ENCODE assay signal across 8 cellular contexts in the genomic region with DNA sequence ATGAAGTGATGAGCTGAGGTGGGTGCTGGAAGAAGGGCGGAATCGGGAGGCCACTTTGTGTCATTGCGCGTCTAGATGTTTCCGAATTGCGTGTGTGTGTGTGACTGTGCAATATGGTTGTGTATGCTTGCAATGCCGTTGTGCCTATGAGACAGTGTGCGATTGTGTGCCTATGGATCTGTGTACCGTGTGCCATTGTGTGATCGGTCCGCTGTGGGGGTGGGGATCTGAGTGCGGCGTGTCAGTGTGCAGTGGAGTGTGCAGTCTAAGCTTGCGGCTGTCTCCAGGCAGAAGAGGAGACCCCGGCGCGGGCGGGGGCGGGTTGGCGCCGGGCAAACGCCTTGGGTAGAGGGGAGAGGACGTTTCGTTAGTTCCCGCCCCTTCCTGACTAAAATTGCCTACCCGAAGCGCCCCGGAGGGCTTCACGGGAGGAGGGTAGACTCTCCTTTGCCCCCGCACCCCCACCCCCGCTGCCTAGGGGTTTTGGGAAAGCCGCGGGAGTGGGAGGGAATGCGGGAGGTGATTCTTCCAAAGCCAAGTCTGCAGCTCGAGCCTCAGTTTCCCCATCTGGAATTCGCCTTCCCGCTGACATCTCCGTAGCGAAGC. TPM values are rescaled to one million over a fixed set of nuclear protein-coding genes. Genes with fewer than 3 reads are reported as not detected.
DNase-seq lines count a peak whose midpoint lies in the region; ATAC-seq and TF ChIP-seq lines count a peak whose summit lies in the region.

No MANE protein-coding gene starts in this region.

- peak overlapping the region; percentile 46 to 74 for H3K4me3 ChIP-seq in neuronal stem cell (ENCODE audit: low read length in 2 of 2)

- H2BK120ac ChIP-seq in neuronal stem cell (ENCODE audit: low read depth, low read length): peak overlapping the region; percentile 51

- peak overlapping the region; percentile 69 for H2AFZ ChIP-seq in neuronal stem cell (ENCODE audit: low read length)

- no peak overlapping the region for H3K14ac ChIP-seq in neuronal stem cell (ENCODE audit: low read length)

- H3K4me1 ChIP-seq in foreskin keratinocyte: peaks cover 31% of the 10 kb centered on the region
- H3K4me1 ChIP-seq in neuronal stem cell (ENCODE audit: control insufficient read depth in 2 of 2, insufficient read depth in 1 of 2, low read depth in 1 of 2, low read length in 2 of 2): peaks cover 36 to 41% of the 10 kb centered on the region in 2 donors

- H2BK5ac ChIP-seq in neuronal stem cell (ENCODE audit: low read length): peak overlapping the region; percentile 79

- H3K27ac ChIP-seq in foreskin keratinocyte: peak overlapping the region; percentile 93
- H3K27ac ChIP-seq in neuronal stem cell (replicated peaks; ENCODE audit: low read length): peak overlapping the region; percentile 99

- peak overlapping the region; percentile 78 for H2AK5ac ChIP-seq in neuronal stem cell (ENCODE audit: low read depth, low read length)

- no CpG with 5 or more reads among the region's 39 CpGs for WGBS in neuronal stem cell (ENCODE audit: extremely low coverage in 2 of 2, insufficient read length in 2 of 2, insufficient replicate concordance in 1 of 2), 2 donors

- no peak for TF ChIP-seq CTCF in foreskin keratinocyte (conservative IDR thresholded peaks at IDR 0.05)

- H2BK15ac ChIP-seq in neuronal stem cell (ENCODE audit: low read length): no peak overlapping the region

- peaks cover 29 to 62% of the 10 kb centered on the region in 2 donors for H3K36me3 ChIP-seq in neuronal stem cell (replicated peaks in 1 of 2; ENCODE audit: control insufficient read depth in 2 of 2, insufficient read depth in 2 of 2, low read length in 2 of 2)

- no peak overlapping the region for H3K23ac ChIP-seq in neuronal stem cell (ENCODE audit: low read depth, low read length, poor library complexity)

- H4K91ac ChIP-seq in neuronal stem cell (ENCODE audit: low read depth, low read length, poor library complexity): peak overlapping the region; percentile 48

- H3K4me2 ChIP-seq in neuronal stem cell (ENCODE audit: insufficient read depth, low read length, poor library complexity, severe bottlenecking): peak overlapping the region; percentile 87

- no peak overlapping the region for H4K8ac ChIP-seq in neuronal stem cell (ENCODE audit: low read depth, low read length)

- peak overlapping the region; percentile 89 for H3K9ac ChIP-seq in neuronal stem cell (ENCODE audit: low read depth, low read length, poor library complexity)

- ATAC-seq in foreskin keratinocyte (no peak), GM21619 (IDR thresholded peaks at IDR 0.05; ENCODE audit: unreplicated experiment) (no peak), HG02610 (IDR thresholded peaks at IDR 0.05; ENCODE audit: unreplicated experiment) (no peak)

- H3K9me3 ChIP-seq in neuronal stem cell (replicated peaks in 1 of 2; ENCODE audit: control insufficient read depth in 2 of 2, insufficient read depth in 1 of 2, low read depth in 1 of 2, low read length in 2 of 2): peaks cover 0 to 2% of the 10 kb centered on the region in 2 donors

- peak overlapping the region; percentile 69 for H3K4ac ChIP-seq in neuronal stem cell (ENCODE audit: low read length)

- H3K18ac ChIP-seq in neuronal stem cell (ENCODE audit: low read length): peak overlapping the region; percentile 96

- H2BK12ac ChIP-seq in neuronal stem cell (ENCODE audit: low read length): peak overlapping the region; percentile 91

- DNase-seq in CD1c-positive myeloid dendritic cell (ENCODE audit: extremely low spot score): peak; percentile 40
- peak; percentile 47 for DNase-seq in NCI-H2029 treated with DMSO at 0.1 percent for 48 hours (lab: John Stamatoyannopoulos, UW)
- peak; percentile 76 for DNase-seq in activated effector memory CD4-positive, alpha-beta T cell treated with anti-CD3 and anti-CD28 coated beads, Interleukin-2, amount 50 U/mL, for 16 hours
- peak in 1 of 2 donors; percentile 50 for DNase-seq in foreskin keratinocyte
- peak; percentile 70 for DNase-seq in neuronal stem cell (ENCODE audit: low spot score)
- no peak for DNase-seq in NOMO-1 treated with DMSO at 0.1 percent for 48 hours (lab: John Stamatoyannopoulos, UW; ENCODE audit: unreplicated experiment)

- H3K27me3 ChIP-seq in foreskin keratinocyte (no peaks in the 10 kb centered on the region), neuronal stem cell (ENCODE audit: control insufficient read depth in 3 of 3, insufficient read depth in 3 of 3, low read depth in 1 of 3, low read length in 3 of 3) (no peaks in the 10 kb centered on the region)

- no peaks in the 10 kb centered on the region for H3K79me1 ChIP-seq in neuronal stem cell (ENCODE audit: low read depth, low read length)

RNA-seq across cellular contexts. Expression of gene PCDHGC5, which starts 24.2 kb away (rescaled TPM):
- 0.42 and 1.5 TPM in 2 replicates for total RNA-seq in foreskin keratinocyte
- 0.18 and 0.24 TPM in 2 replicates for polyA plus RNA-seq in foreskin keratinocyte
- polyA plus RNA-seq in neuronal stem cell (2013, experiment 1 of 2): 1.1 TPM
- 1.1 TPM for polyA plus RNA-seq in neuronal stem cell (2013, experiment 2 of 2)

RNA-seq across cellular contexts. Expression of gene PCDHGC4, which starts 28.3 kb away (rescaled TPM):
- total RNA-seq in foreskin keratinocyte: 0.28 and 0.54 TPM in 2 replicates
- polyA plus RNA-seq in foreskin keratinocyte: 0.02 and 0.04 TPM in 2 replicates
- polyA plus RNA-seq in neuronal stem cell (2013, experiment 1 of 2): 12.3 TPM
- polyA plus RNA-seq in neuronal stem cell (2013, experiment 2 of 2): 11.6 TPM

RNA-seq across cellular contexts. Expression of gene PCDHGC3, which starts 37.4 kb away (rescaled TPM):
- 25.0 and 36.1 TPM in 2 replicates for total RNA-seq in foreskin keratinocyte
- polyA plus RNA-seq in foreskin keratinocyte: 22.7 and 34.5 TPM in 2 replicates
- polyA plus RNA-seq in neuronal stem cell (2013, experiment 1 of 2): 113 TPM
- 116 TPM for polyA plus RNA-seq in neuronal stem cell (2013, experiment 2 of 2)
